8 cellular contexts compared by ENCODE assay signal in the genomic region with DNA sequence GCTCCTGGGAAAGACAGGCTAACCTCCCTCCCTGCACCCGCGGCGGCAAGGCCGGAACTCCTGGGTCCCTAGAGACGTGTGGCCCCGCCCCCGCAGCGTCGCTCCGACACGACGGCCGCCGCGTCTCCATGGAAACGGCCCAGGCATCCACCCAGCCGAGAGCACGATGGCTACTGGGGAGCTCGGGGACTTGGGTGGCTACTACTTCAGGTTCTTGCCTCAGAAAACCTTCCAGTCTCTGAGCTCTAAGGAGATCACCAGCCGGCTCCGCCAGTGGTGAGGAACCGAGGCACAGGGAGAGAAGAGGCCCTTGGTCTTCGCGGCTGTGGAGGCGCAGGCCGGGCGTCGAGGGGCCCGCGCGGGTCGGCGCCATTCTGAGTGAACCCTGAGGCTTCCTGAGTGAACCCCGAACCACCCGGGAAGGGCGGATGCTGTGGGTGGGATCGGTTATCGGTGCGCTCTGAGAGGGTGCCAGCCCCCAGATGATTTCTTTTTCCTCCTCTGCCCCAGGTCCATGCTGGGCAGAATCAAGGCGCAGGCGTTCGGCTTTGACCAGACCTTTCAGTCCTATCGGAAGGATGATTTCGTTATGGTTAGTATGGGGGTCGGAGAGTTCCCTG. TPM values are rescaled to one million over a fixed set of nuclear protein-coding genes. Genes with fewer than 3 reads are reported as not detected.
DNase-seq lines count a peak whose midpoint lies in the region; ATAC-seq and TF ChIP-seq lines count a peak whose summit lies in the region.

A gene (plus strand): TSS at position 133 of the 620 bp plus-strand sequence. CDS start 34 bp downstream, at position 167.

- ATAC-seq in GM18868 (IDR thresholded peaks at IDR 0.05; ENCODE audit: unreplicated experiment): peak; percentile 77
- ATAC-seq in left colon: peak; percentile 98
- ATAC-seq in GM21576 (IDR thresholded peaks at IDR 0.05; ENCODE audit: unreplicated experiment): no peak

- peak within 1 kb of the TSS; percentile 83 to 91 for H3K27ac ChIP-seq in coronary artery

- intact Hi-C loops in left colon (cut with DNase I, micrococcal nuclease): no loop called here

- DNase-seq in NCI-H1105 treated with DMSO at 0.1 percent for 48 hours (lab: John Stamatoyannopoulos, UW) (peak; percentile 85), coronary artery (ENCODE audit: low spot score) (peak; percentile 94), left colon (peak; percentile 81 to 87), MV-4-11 (lab: John Stamatoyannopoulos, UW) (no peak)
- peak; percentile 4 to 60 for DNase-seq in activated CD4-positive, alpha-beta T cell treated with anti-CD3 and anti-CD28 coated beads for 24 hours (ENCODE audit: low read depth in 2 of 2)
- peak; percentile 49 for DNase-seq in stimulated activated CD4-positive, alpha-beta T cell treated with anti-CD3 and anti-CD28 coated beads, Interleukin-12 subunit alpha, Interleukin-12 subunit beta, amount 100 ng/mL, for 4 hours

- no peak for TF ChIP-seq CTCF in coronary artery (IDR thresholded peaks at IDR 0.05)

- peak within 1 kb of the TSS; percentile 77 for H3K4me3 ChIP-seq in coronary artery

RNA-seq across cellular contexts. Expression of the gene that starts here (rescaled TPM):
- under 1 TPM in 1 of 2 donors, not detected in 1; 0.50 TPM for total RNA-seq in left colon

Comparison
In these comparisons a context has a peak if more than half of its experiments do, and no peak if none do; other contexts are left out.
1. Peak in DNase-seq and ATAC-seq in left colon; RNA of the gene not detected or under 1 TPM.